1 cellular context compared by ENCODE assay signal in genomic region chr12:105775351-105775750, GRCh38.
TF ChIP-seq lines count a peak whose summit lies in the region.

No MANE protein-coding gene starts in this region.

TF ChIP-seq in GM23338, 12 proteins besides CTCF, POLR2A, EP300 and RAD21 (continued from another document):
- TF ChIP-seq ZNF462 (CRISPR knock-in tag; IDR thresholded peaks at IDR 0.05) (no peak), NANOG (IDR thresholded peaks at IDR 0.05; ENCODE audit: borderline replicate concordance) (no peak), ETS1 (IDR thresholded peaks at IDR 0.05) (no peak), EZH2 (IDR thresholded peaks at IDR 0.05; ENCODE audit: low read depth, unreplicated experiment) (no peak)
